Comparison of ENCODE assay signal across 12 cellular contexts in genomic region chr20:51958099-51958498, GRCh38.
"Had no signal": no experiment of that assay in that cellular context is flagged by ENCODE, and none has a peak within 500 bp of the region (broad histone marks: within the 10 kb centered on the region; RNA-seq: fewer than 3 reads in every experiment).

No MANE protein-coding gene starts in this region.

- H3K4me3 ChIP-seq: coronary artery, gastrocnemius medialis, heart right ventricle had no signal

- ATAC-seq: gastrocnemius medialis, heart right ventricle, right cardiac atrium had no signal

- H3K4me3 Mint-ChIP-seq: activated CD4-positive, alpha-beta T cell treated with anti-CD3 and anti-CD28 coated beads, Interleukin-2, amount 10 ng/mL, durations not matched to agents 24 days and 14 days; activated T-helper 1 cell treated with anti-CD3 and anti-CD28 coated beads, Interleukin-12 subunit alpha, Interleukin-12 subunit beta, Interleukin-2, Interleukin-4 antibody, amounts not matched to agents 30 ng/mL and 10 ng/mL and 1 ng/mL, durations not matched to agents 14 hours and 24 hours and 36 hours had no signal

- H3K27ac ChIP-seq: coronary artery, gastrocnemius medialis, heart right ventricle had no signal

- H3K9me3 ChIP-seq: gastrocnemius medialis, heart right ventricle had no signal

- H3K4me1 ChIP-seq: gastrocnemius medialis had no signal

- H3K27ac Mint-ChIP-seq: activated CD4-positive, alpha-beta T cell treated with anti-CD3 and anti-CD28 coated beads, Interleukin-2, amount 10 ng/mL, durations not matched to agents 24 days and 14 days; activated T-helper 1 cell treated with anti-CD3 and anti-CD28 coated beads, Interleukin-12 subunit alpha, Interleukin-12 subunit beta, Interleukin-2, Interleukin-4 antibody, amounts not matched to agents 30 ng/mL and 10 ng/mL and 1 ng/mL, durations not matched to agents 14 hours and 24 hours and 36 hours had no signal

- DNase-seq: activated CD4-positive, alpha-beta T cell treated with anti-CD3 and anti-CD28 coated beads, Interleukin-2, amount 10 ng/mL, durations not matched to agents 24 days and 14 days; activated naive CD4-positive, alpha-beta T cell; aorta; effector CD4-positive, alpha-beta T cell; gastrocnemius medialis; heart right ventricle; mesendoderm; posterior cingulate gyrus; right cardiac atrium; stimulated activated naive CD4-positive, alpha-beta T cell treated with Interleukin-2 at 50 U/mL for 16 hours had no signal

- H3K36me3 ChIP-seq: gastrocnemius medialis, heart right ventricle had no signal

- H3K27me3 ChIP-seq: gastrocnemius medialis had no signal
